In genomic region chr17:76353599-76354316, GRCh38 we compare ENCODE assay signal across 8 cellular contexts. TPM values are rescaled to one million over a fixed set of nuclear protein-coding genes. Genes with fewer than 3 reads are reported as not detected.
A peak's percentile ranks its signal among the peaks of the same experiment; 100 is the strongest.
DNase-seq lines count a peak whose midpoint lies in the region; ATAC-seq and TF ChIP-seq lines count a peak whose summit lies in the region.

Gene PRPSAP1, minus strand, starts transcription at chr17:76353916. Its CDS starts 213 bp downstream, at chr17:76353703.

- H3K27ac Mint-ChIP-seq in activated CD4-positive, alpha-beta memory T cell treated with anti-CD3 and anti-CD28 coated beads, Interleukin-2, amount 10 ng/mL, durations not matched to agents 7 days and 5 days: peak within 1 kb of the TSS; percentile 97

- DNase-seq in CD1c-positive myeloid dendritic cell (ENCODE audit: extremely low spot score) (peak; percentile 92), NCI-H774 (lab: John Stamatoyannopoulos, UW) (peak; percentile 98), lung (ENCODE audit: low spot score) (peak; percentile 87)
- peak; percentile 84 for DNase-seq in activated CD4-positive, alpha-beta memory T cell treated with anti-CD3 and anti-CD28 coated beads, Interleukin-2, amount 10 ng/mL, durations not matched to agents 7 days and 5 days
- peak; percentile 60 to 69 (median 68) for DNase-seq in stimulated activated CD4-positive, alpha-beta T cell treated with anti-CD3 and anti-CD28 coated beads, TNF-alpha, amount 100 ng/mL, for 4 hours (ENCODE audit: low read depth in 3 of 3)

- peak within 1 kb of the TSS; percentile 94 for H3K4me3 Mint-ChIP-seq in activated CD4-positive, alpha-beta memory T cell treated with anti-CD3 and anti-CD28 coated beads, Interleukin-2, amount 10 ng/mL, durations not matched to agents 7 days and 5 days

- 0 to 1% methylated on average over 75 of the region's 75 CpGs for WGBS in ectodermal cell, 2 experiments
- WGBS in lung, 2 donors: 0 to 1% methylated on average over 68 to 75 of the region's 75 CpGs

- H3K27ac ChIP-seq in ectodermal cell (ENCODE audit: insufficient read depth, low read depth, low read length, poor library complexity, severe bottlenecking) (peak within 1 kb of the TSS; percentile 84), lung (ENCODE audit: low read depth in 1 of 2, low read length in 1 of 2) (peak within 1 kb of the TSS; percentile 96 to 97)

- no peaks in the 10 kb centered on the region for H3K27me3 ChIP-seq in ectodermal cell (ENCODE audit: control insufficient read depth, insufficient read depth, low read length, poor library complexity, severe bottlenecking)
- H3K27me3 ChIP-seq in lung (ENCODE audit: control insufficient read depth, insufficient read depth): no peaks in the 10 kb centered on the region

- H3K9me3 ChIP-seq in ectodermal cell (ENCODE audit: control insufficient read depth, low read length) (no peaks in the 10 kb centered on the region), lung (ENCODE audit: control insufficient read depth in 2 of 2, insufficient read depth in 1 of 2, low read length in 1 of 2) (no peaks in the 10 kb centered on the region)

- H3K36me3 ChIP-seq in ectodermal cell (ENCODE audit: control insufficient read depth, insufficient read depth, low read length) (no peaks in the 10 kb centered on the region), lung (ENCODE audit: control insufficient read depth in 2 of 2, insufficient read depth in 2 of 2, low read length in 2 of 2) (no peaks in the 10 kb centered on the region)

- H3K27me3 Mint-ChIP-seq in activated CD4-positive, alpha-beta memory T cell treated with anti-CD3 and anti-CD28 coated beads, Interleukin-2, amount 10 ng/mL, durations not matched to agents 7 days and 5 days: no peaks in the 10 kb centered on the region

- H3K4me1 ChIP-seq in ectodermal cell (ENCODE audit: control insufficient read depth, insufficient read depth, low read length) (no peaks in the 10 kb centered on the region), lung (ENCODE audit: control insufficient read depth in 2 of 2, insufficient read depth in 2 of 2, low read length in 2 of 2) (peaks cover 0 to 1% of the 10 kb centered on the region in 2 donors)

- H3K9me3 Mint-ChIP-seq in activated CD4-positive, alpha-beta memory T cell treated with anti-CD3 and anti-CD28 coated beads, Interleukin-2, amount 10 ng/mL, durations not matched to agents 7 days and 5 days: no peaks in the 10 kb centered on the region

- TF ChIP-seq CTCF in lung (IDR thresholded peaks at IDR 0.05; ENCODE audit: control extremely low read depth, extremely low read depth): peak; percentile 38

- CTCF ChIA-PET in activated CD4-positive, alpha-beta memory T cell treated with anti-CD3 and anti-CD28 coated beads, Interleukin-2, amount 10 ng/mL, durations not matched to agents 7 days and 5 days (lab: Charles Lee): interaction anchor here (0.6 to 5.8 kb wide), 12 partner anchors 12 to 478 kb away, joined by 3 to 48 read pairs (median 4); partner anchors contain the start of gene SPHK1

- POLR2A ChIA-PET in activated CD4-positive, alpha-beta memory T cell treated with anti-CD3 and anti-CD28 coated beads, Interleukin-2, amount 10 ng/mL, durations not matched to agents 7 days and 5 days (lab: Charles Lee): interaction anchor here (0.7 to 4.9 kb wide), 28 partner anchors 8 to 521 kb away, joined by 3 to 87 read pairs (median 4); partner anchors contain the start of genes ACOX1, SPHK1, TEN1 and UBALD2

- H3K4me3 ChIP-seq in ectodermal cell (ENCODE audit: insufficient read depth, low read depth, low read length) (peak within 1 kb of the TSS; percentile 81), lung (peak within 1 kb of the TSS; percentile 82)

- peaks cover 30% of the 10 kb centered on the region for H3K4me1 Mint-ChIP-seq in activated CD4-positive, alpha-beta memory T cell treated with anti-CD3 and anti-CD28 coated beads, Interleukin-2, amount 10 ng/mL, durations not matched to agents 7 days and 5 days

- ATAC-seq in GM19372 (IDR thresholded peaks at IDR 0.05; ENCODE audit: low read depth, unreplicated experiment): peak; percentile 85
- peak; percentile 79 for ATAC-seq in HG03565 (IDR thresholded peaks at IDR 0.05; ENCODE audit: unreplicated experiment)
- peak; percentile 95 for ATAC-seq in lung (ENCODE audit: insufficient read depth, low FRiP score)

- H3K36me3 Mint-ChIP-seq in activated CD4-positive, alpha-beta memory T cell treated with anti-CD3 and anti-CD28 coated beads, Interleukin-2, amount 10 ng/mL, durations not matched to agents 7 days and 5 days (ENCODE audit: low read depth): peaks cover 2% of the 10 kb centered on the region

RNA-seq across cellular contexts. Expression of gene PRPSAP1, which starts in this region (rescaled TPM):
- 10 to 100 TPM; 59.9 to 66.7 TPM for total RNA-seq in activated CD4-positive, alpha-beta memory T cell treated with anti-CD3 and anti-CD28 coated beads, Interleukin-2, amount 10 ng/mL, durations not matched to agents 7 days and 5 days
- 58.8 TPM for polyA plus RNA-seq in ectodermal cell (2013, experiment 1 of 4)
- polyA plus RNA-seq in ectodermal cell (2013, experiment 2 of 4): 58.6 TPM
- 48.7 TPM for polyA plus RNA-seq in ectodermal cell (2013, experiment 3 of 4)
- 56.7 TPM for polyA plus RNA-seq in ectodermal cell (2013, experiment 4 of 4)
- 10 to 100 TPM; 35.1 to 74.7 TPM for total RNA-seq in lung
- polyA plus RNA-seq in lung: 10 to 100 TPM; 29.8 to 34.0 TPM

Comparison
In these comparisons a context has a peak if more than half of its experiments do, and no peak if none do; other contexts are left out.
1. Peak in every context shown above with its lines: DNase-seq, ATAC-seq, H3K4me3 ChIP-seq and H3K27ac ChIP-seq.